Comparison of ENCODE assay signal across 22 cellular contexts in genomic region chr7:133570321-133570720, GRCh38.
A peak's percentile ranks its signal among the peaks of the same experiment; 100 is the strongest.
DNase-seq lines count a peak whose midpoint lies in the region; ATAC-seq and TF ChIP-seq lines count a peak whose summit lies in the region.
"Had no signal": no experiment of that assay in that cellular context is flagged by ENCODE, and none has a peak within 500 bp of the region (broad histone marks: within the 10 kb centered on the region; RNA-seq: fewer than 3 reads in every experiment).

No MANE protein-coding gene starts in this region.

- H3K27ac ChIP-seq in suprapubic skin: no peak overlapping the region
- H3K27ac ChIP-seq: KMS-11 had no signal

- no peaks in the 10 kb centered on the region for H3K36me3 Mint-ChIP-seq in progenitor cell of endocrine pancreas (ENCODE audit: insufficient read depth)
- peaks cover 3 to 7% of the 10 kb centered on the region in 2 donors for H3K36me3 Mint-ChIP-seq in stimulated activated naive B cell treated with anti-CD40 and anti-IgM and Interleukin-4, amounts not matched to agents 10 μg/mL and 1 μg/mL and 100 μg/mL, for 72 hours

- no peak overlapping the region for H3K4me3 Mint-ChIP-seq in progenitor cell of endocrine pancreas (ENCODE audit: low read depth)
- H3K4me3 Mint-ChIP-seq in stimulated activated naive B cell treated with anti-CD40 and anti-IgM and Interleukin-4, amounts not matched to agents 10 μg/mL and 1 μg/mL and 100 μg/mL, for 72 hours: no peak overlapping the region
- H3K4me3 Mint-ChIP-seq: GM23338 had no signal

- DNase-seq in DMS 273 treated with DMSO at 0.1 percent for 48 hours (lab: John Stamatoyannopoulos, UW) (peak; percentile 26), NCI-H446 treated with DMSO at 0.1 percent for 48 hours (lab: John Stamatoyannopoulos, UW) (peak; percentile 32), cerebellar cortex (ENCODE audit: low spot score) (peak; percentile 81), iris pigment epithelial cell (ENCODE audit: low read depth) (peak; percentile 48), progenitor cell of endocrine pancreas (ENCODE audit: low spot score, unreplicated experiment) (no peak), suprapubic skin (ENCODE audit: low spot score in 2 of 2) (no peak), NCI-H1694 treated with DMSO at 0.1 percent for 48 hours (lab: John Stamatoyannopoulos, UW) (no peak)
- no peak for DNase-seq in stimulated activated naive B cell treated with anti-CD40 and anti-IgM and Interleukin-4, amounts not matched to agents 10 μg/mL and 1 μg/mL and 100 μg/mL, for 72 hours
- DNase-seq: DMS153; EL; MG63; NCI-H1092; NCI-H1436 treated with DMSO at 0.1 percent for 48 hours; NCI-H2081; NCI-H510A; NCI-H748 treated with DMSO at 0.1 percent for 48 hours; NK-92 treated with Interleukin-12 subunit alpha and Interleukin-12 subunit beta, amount 100 ng/mL, for 24 hours; Right ventricle myocardium superior; SW 1271 had no signal

- H3K9me3 ChIP-seq in suprapubic skin: no peaks in the 10 kb centered on the region
- H3K9me3 ChIP-seq: MG63 had no signal

- 91% methylated on average over 3 of the region's 3 CpGs for WGBS in suprapubic skin

- no peaks in the 10 kb centered on the region for H3K27me3 Mint-ChIP-seq in progenitor cell of endocrine pancreas
- H3K27me3 Mint-ChIP-seq in stimulated activated naive B cell treated with anti-CD40 and anti-IgM and Interleukin-4, amounts not matched to agents 10 μg/mL and 1 μg/mL and 100 μg/mL, for 72 hours: no peaks in the 10 kb centered on the region

- no peak overlapping the region for H3K4me3 ChIP-seq in suprapubic skin
- H3K4me3 ChIP-seq: GM23338, MG63 had no signal

- ATAC-seq in stimulated activated naive B cell treated with anti-CD40 and anti-IgM and Interleukin-4, amounts not matched to agents 10 μg/mL and 1 μg/mL and 100 μg/mL, for 72 hours (replicated peaks): no peak
- ATAC-seq: GM23338, HepG2 had no signal

- TF ChIP-seq POLR2A in suprapubic skin (IDR thresholded peaks at IDR 0.05): no peak

- TF ChIP-seq CTCF in progenitor cell of endocrine pancreas (IDR thresholded peaks at IDR 0.05; ENCODE audit: unreplicated experiment): no peak
- no peak for TF ChIP-seq CTCF in suprapubic skin (IDR thresholded peaks at IDR 0.05)

- H3K4me1 Mint-ChIP-seq in progenitor cell of endocrine pancreas (ENCODE audit: low read depth): peaks cover 6% of the 10 kb centered on the region
- H3K4me1 Mint-ChIP-seq in stimulated activated naive B cell treated with anti-CD40 and anti-IgM and Interleukin-4, amounts not matched to agents 10 μg/mL and 1 μg/mL and 100 μg/mL, for 72 hours: peaks cover 0 to 7% of the 10 kb centered on the region in 2 donors

- no peaks in the 10 kb centered on the region for H3K27me3 ChIP-seq in suprapubic skin
- H3K27me3 ChIP-seq: MG63 had no signal

- H3K4me1 ChIP-seq in suprapubic skin: no peaks in the 10 kb centered on the region

- no peak overlapping the region for H3K27ac Mint-ChIP-seq in progenitor cell of endocrine pancreas
- H3K27ac Mint-ChIP-seq in stimulated activated naive B cell treated with anti-CD40 and anti-IgM and Interleukin-4, amounts not matched to agents 10 μg/mL and 1 μg/mL and 100 μg/mL, for 72 hours: no peak overlapping the region
- H3K27ac Mint-ChIP-seq: GM23338 had no signal

- no peaks in the 10 kb centered on the region for H3K9me3 Mint-ChIP-seq in progenitor cell of endocrine pancreas (ENCODE audit: low read depth)
- no peaks in the 10 kb centered on the region for H3K9me3 Mint-ChIP-seq in stimulated activated naive B cell treated with anti-CD40 and anti-IgM and Interleukin-4, amounts not matched to agents 10 μg/mL and 1 μg/mL and 100 μg/mL, for 72 hours
- H3K9me3 Mint-ChIP-seq: GM23338 had no signal

- H3K36me3 ChIP-seq in suprapubic skin: no peaks in the 10 kb centered on the region
- H3K36me3 ChIP-seq: MG63 had no signal

- TF ChIP-seq EP300 in suprapubic skin (IDR thresholded peaks at IDR 0.05): no peak

Comparison
In these comparisons a context has a peak if more than half of its experiments do, and no peak if none do; other contexts are left out.
1. DNase-seq: peak in DMS 273 treated with DMSO at 0.1 percent for 48 hours (single experiment), NCI-H446 treated with DMSO at 0.1 percent for 48 hours (single experiment), cerebellar cortex (single experiment) and iris pigment epithelial cell (single experiment); none in progenitor cell of endocrine pancreas (single experiment), stimulated activated naive B cell treated with anti-CD40 and anti-IgM and Interleukin-4, amounts not matched to agents 10 μg/mL and 1 μg/mL and 100 μg/mL, for 72 hours (single experiment), suprapubic skin (0 of 2) and NCI-H1694 treated with DMSO at 0.1 percent for 48 hours (single experiment).